In the genomic region with DNA sequence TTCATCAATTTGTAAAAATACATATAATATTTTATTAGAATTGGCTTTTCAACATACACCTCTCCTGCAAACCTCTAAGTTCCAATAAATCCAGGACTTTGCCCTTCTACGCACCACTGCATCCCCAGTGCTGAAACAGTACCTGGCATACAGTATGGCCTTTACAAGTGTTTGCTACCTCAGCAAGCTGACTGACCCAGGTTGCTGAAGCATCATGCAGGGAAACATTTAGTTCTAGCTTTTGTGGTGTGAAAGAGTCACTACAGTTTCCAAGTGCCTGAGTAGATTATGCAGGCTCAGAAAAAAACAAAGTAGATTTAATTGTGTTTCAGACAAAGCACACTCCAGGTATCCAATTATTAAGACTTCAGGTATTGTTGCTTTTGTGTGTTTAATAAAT, we compare ENCODE assay signal across 18 cellular contexts.
DNase-seq lines count a peak whose midpoint lies in the region; ATAC-seq and TF ChIP-seq lines count a peak whose summit lies in the region.
"Had no signal": no experiment of that assay in that cellular context is flagged by ENCODE, and none has a peak within 500 bp of the region (broad histone marks: within the 10 kb centered on the region; RNA-seq: fewer than 3 reads in every experiment).

No MANE protein-coding gene starts in this region.

- no peak overlapping the region for H3K4me3 Mint-ChIP-seq in activated T-cell treated with anti-CD3 and anti-CD28 coated beads, Interleukin-2, amount 50 U/mL, for 72 hours
- H3K4me3 Mint-ChIP-seq: CD4-positive, alpha-beta T cell; T-cell had no signal

- no peaks in the 10 kb centered on the region for H3K36me3 Mint-ChIP-seq in activated T-cell treated with anti-CD3 and anti-CD28 coated beads, Interleukin-2, amount 50 U/mL, for 72 hours (ENCODE audit: insufficient read depth in 2 of 2)
- H3K36me3 Mint-ChIP-seq: T-cell had no signal

- H3K27ac Mint-ChIP-seq in activated T-cell treated with anti-CD3 and anti-CD28 coated beads, Interleukin-2, amount 50 U/mL, for 72 hours, result no peak overlapping the region
- H3K27ac Mint-ChIP-seq: CD4-positive, alpha-beta T cell; T-cell had no signal

- H3K4me1 Mint-ChIP-seq in activated T-cell treated with anti-CD3 and anti-CD28 coated beads, Interleukin-2, amount 50 U/mL, for 72 hours (ENCODE audit: low read depth), result no peaks in the 10 kb centered on the region
- H3K4me1 Mint-ChIP-seq: T-cell had no signal

- H3K9me3 Mint-ChIP-seq in activated T-cell treated with anti-CD3 and anti-CD28 coated beads, Interleukin-2, amount 50 U/mL, for 72 hours, result peaks cover 0 to 3% of the 10 kb centered on the region in 2 donors
- H3K9me3 Mint-ChIP-seq: CD4-positive, alpha-beta T cell had no signal

- no peak overlapping the region for H3K4me3 ChIP-seq in LNCaP clone FGC (ENCODE audit: low read depth, low read length)
- H3K4me3 ChIP-seq: BLaER1, SJCRH30 had no signal

- no peak for TF ChIP-seq CTCF in LNCaP clone FGC (IDR thresholded peaks at IDR 0.05; ENCODE audit: control insufficient read depth, extremely low read depth, insufficient read depth)

- ATAC-seq in activated T-cell treated with anti-CD3 and anti-CD28 coated beads, Interleukin-2, amount 50 U/mL, for 72 hours (replicated peaks in 1 of 2), result no peak
- ATAC-seq: T-cell had no signal

- DNase-seq in DMS79 (lab: John Stamatoyannopoulos, UW) (peak; percentile 58), LNCaP clone FGC (ENCODE audit: low read depth) (peak; percentile 13), NCI-H774 (lab: John Stamatoyannopoulos, UW) (peak; percentile 28), left kidney (ENCODE audit: low read depth, low spot score) (peak; percentile 36), NCI-H1930 (lab: John Stamatoyannopoulos, UW) (no peak), HT-29 (ENCODE audit: low spot score) (no peak)
- no peak for DNase-seq in activated T-cell treated with anti-CD3 and anti-CD28 coated beads, Interleukin-2, amount 50 U/mL, for 72 hours
- DNase-seq: CD4-positive, alpha-beta T cell; COR-L47; DMS 273 treated with DMSO at 0.1 percent for 48 hours; Karpas-422; NCI-H1417 treated with DMSO at 0.1 percent for 48 hours; NCI-H2029; NCI-H510A; NCI-H748 treated with DMSO at 0.1 percent for 48 hours; SJCRH30; T-cell had no signal

- no peaks in the 10 kb centered on the region for H3K27me3 Mint-ChIP-seq in activated T-cell treated with anti-CD3 and anti-CD28 coated beads, Interleukin-2, amount 50 U/mL, for 72 hours (ENCODE audit: low read depth)
- H3K27me3 Mint-ChIP-seq: CD4-positive, alpha-beta T cell; T-cell had no signal

Comparison
In these comparisons a context has a peak if more than half of its experiments do, and no peak if none do; other contexts are left out.
1. DNase-seq: peak in DMS79 (single experiment), LNCaP clone FGC (single experiment), NCI-H774 (single experiment) and left kidney (single experiment); none in activated T-cell treated with anti-CD3 and anti-CD28 coated beads, Interleukin-2, amount 50 U/mL, for 72 hours (0 of 2), NCI-H1930 (0 of 2) and HT-29 (single experiment).